ENCODE assay signal across 10 cellular contexts in genomic region chr13:40563350-40564125, GRCh38.
DNase-seq lines count a peak whose midpoint lies in the region; ATAC-seq and TF ChIP-seq lines count a peak whose summit lies in the region.
"Had no signal": no experiment of that assay in that cellular context is flagged by ENCODE, and none has a peak within 500 bp of the region (broad histone marks: within the 10 kb centered on the region; RNA-seq: fewer than 3 reads in every experiment).

No MANE protein-coding gene starts in this region.

- no peak overlapping the region for H3K4me3 Mint-ChIP-seq in activated CD8-positive, alpha-beta memory T cell treated with anti-CD3 and anti-CD28 coated beads, Interleukin-2, amount 10 ng/mL, durations not matched to agents 7 days and 5 days
- peak overlapping the region in 1 of 2 donors; percentile 65 for H3K4me3 Mint-ChIP-seq in stimulated activated naive B cell treated with anti-CD40 and anti-IgM and Interleukin-4, amounts not matched to agents 10 μg/mL and 1 μg/mL and 100 μg/mL, for 72 hours

- H3K9me3 ChIP-seq in adipocyte (ENCODE audit: control insufficient read depth, low read length) (no peaks in the 10 kb centered on the region), left lung (no peaks in the 10 kb centered on the region)

- H3K4me3 ChIP-seq in adipocyte (ENCODE audit: low read length) (peak overlapping the region; percentile 5), left lung (no peak overlapping the region)

- H3K4me1 ChIP-seq in adipocyte (ENCODE audit: control insufficient read depth, insufficient read depth, low read length), result peaks cover 55% of the 10 kb centered on the region
- peaks cover 20 to 44% of the 10 kb centered on the region in 2 donors for H3K4me1 ChIP-seq in left lung

- peak overlapping the region; percentile 50 for H3K9ac ChIP-seq in adipocyte (ENCODE audit: low read length)

- no peak for TF ChIP-seq CTCF in left lung (IDR thresholded peaks at IDR 0.05)
- no peak for TF ChIP-seq CTCF in GM13977 (IDR thresholded peaks at IDR 0.05; ENCODE audit: extremely low read depth, insufficient read depth, missing control alignments)

- intact Hi-C loops in left lung (cut with DNase I), result no loop called here

- H3K36me3 ChIP-seq in adipocyte (ENCODE audit: control insufficient read depth, insufficient read depth, low read length, severe bottlenecking), result peaks cover 18% of the 10 kb centered on the region
- H3K36me3 ChIP-seq in left lung, result peaks cover 0 to 11% of the 10 kb centered on the region in 2 donors

- DNase-seq in activated CD8-positive, alpha-beta memory T cell treated with anti-CD3 and anti-CD28 coated beads, Interleukin-2, amount 10 ng/mL, durations not matched to agents 7 days and 5 days, result peak; percentile 37
- DNase-seq in activated CD8-positive, alpha-beta memory T cell treated with anti-CD3 and anti-CD28 coated beads, Interleukin-2, amount 50 U/mL, for 48 hours, result no peak
- no peak for DNase-seq in adipocyte (ENCODE audit: low read depth)
- no peak for DNase-seq in left lung
- DNase-seq in stimulated activated naive B cell treated with anti-CD40 and anti-IgM and Interleukin-4, amounts not matched to agents 10 μg/mL and 1 μg/mL and 100 μg/mL, for 72 hours, result no peak
- DNase-seq in GM13977 (ENCODE audit: low spot score), result no peak
- DNase-seq: amniotic stem cell, NCI-H526 had no signal

- peak overlapping the region in 1 of 2 donors; percentile 51 for H3K27ac ChIP-seq in left lung

- peaks cover 22% of the 10 kb centered on the region for H3K36me3 Mint-ChIP-seq in activated CD8-positive, alpha-beta memory T cell treated with anti-CD3 and anti-CD28 coated beads, Interleukin-2, amount 10 ng/mL, durations not matched to agents 7 days and 5 days
- peaks cover 20 to 23% of the 10 kb centered on the region in 2 donors for H3K36me3 Mint-ChIP-seq in stimulated activated naive B cell treated with anti-CD40 and anti-IgM and Interleukin-4, amounts not matched to agents 10 μg/mL and 1 μg/mL and 100 μg/mL, for 72 hours

- no peaks in the 10 kb centered on the region for H3K9me3 Mint-ChIP-seq in activated CD8-positive, alpha-beta memory T cell treated with anti-CD3 and anti-CD28 coated beads, Interleukin-2, amount 10 ng/mL, durations not matched to agents 7 days and 5 days (ENCODE audit: low read depth)
- H3K9me3 Mint-ChIP-seq in stimulated activated naive B cell treated with anti-CD40 and anti-IgM and Interleukin-4, amounts not matched to agents 10 μg/mL and 1 μg/mL and 100 μg/mL, for 72 hours, result no peaks in the 10 kb centered on the region

- in situ Hi-C loops in GM13977 (cut with MboI; ENCODE audit: low pct_unique_long_range_greater_than_20kb, low sequenced_read_pairs, unreplicated experiment), result no loop called here

- peak; percentile 12 for ATAC-seq in activated CD8-positive, alpha-beta memory T cell treated with anti-CD3 and anti-CD28 coated beads, Interleukin-2, amount 10 ng/mL, durations not matched to agents 7 days and 5 days
- ATAC-seq in left lung (peak; percentile 71), GM18520 (IDR thresholded peaks at IDR 0.05; ENCODE audit: unreplicated experiment) (no peak), GM21515 (IDR thresholded peaks at IDR 0.05; ENCODE audit: unreplicated experiment) (no peak)
- ATAC-seq in stimulated activated naive B cell treated with anti-CD40 and anti-IgM and Interleukin-4, amounts not matched to agents 10 μg/mL and 1 μg/mL and 100 μg/mL, for 72 hours (replicated peaks), result peak in 1 of 2 donors; percentile 7

- H3K27me3 Mint-ChIP-seq in activated CD8-positive, alpha-beta memory T cell treated with anti-CD3 and anti-CD28 coated beads, Interleukin-2, amount 10 ng/mL, durations not matched to agents 7 days and 5 days, result no peaks in the 10 kb centered on the region
- H3K27me3 Mint-ChIP-seq in stimulated activated naive B cell treated with anti-CD40 and anti-IgM and Interleukin-4, amounts not matched to agents 10 μg/mL and 1 μg/mL and 100 μg/mL, for 72 hours, result no peaks in the 10 kb centered on the region

- H3K27ac Mint-ChIP-seq in activated CD8-positive, alpha-beta memory T cell treated with anti-CD3 and anti-CD28 coated beads, Interleukin-2, amount 10 ng/mL, durations not matched to agents 7 days and 5 days, result no peak overlapping the region
- H3K27ac Mint-ChIP-seq in stimulated activated naive B cell treated with anti-CD40 and anti-IgM and Interleukin-4, amounts not matched to agents 10 μg/mL and 1 μg/mL and 100 μg/mL, for 72 hours, result peak overlapping the region; percentile 42

- CTCF ChIA-PET in activated CD8-positive, alpha-beta memory T cell treated with anti-CD3 and anti-CD28 coated beads, Interleukin-2, amount 10 ng/mL, durations not matched to agents 7 days and 5 days (lab: Charles Lee), result no interaction called here

- H3K27me3 ChIP-seq in adipocyte (replicated peaks; ENCODE audit: control insufficient read depth, insufficient read depth, low read length) (no peaks in the 10 kb centered on the region), left lung (no peaks in the 10 kb centered on the region)

- peaks cover 31% of the 10 kb centered on the region for H3K4me1 Mint-ChIP-seq in activated CD8-positive, alpha-beta memory T cell treated with anti-CD3 and anti-CD28 coated beads, Interleukin-2, amount 10 ng/mL, durations not matched to agents 7 days and 5 days
- peaks cover 54 to 96% of the 10 kb centered on the region in 2 donors for H3K4me1 Mint-ChIP-seq in stimulated activated naive B cell treated with anti-CD40 and anti-IgM and Interleukin-4, amounts not matched to agents 10 μg/mL and 1 μg/mL and 100 μg/mL, for 72 hours

Comparison
In these comparisons a context has a peak if more than half of its experiments do, and no peak if none do; other contexts are left out.
1. ATAC-seq: peak in activated CD8-positive, alpha-beta memory T cell treated with anti-CD3 and anti-CD28 coated beads, Interleukin-2, amount 10 ng/mL, durations not matched to agents 7 days and 5 days (single experiment) and left lung (single experiment); none in GM18520 (single experiment) and GM21515 (single experiment).